In the genomic region with DNA sequence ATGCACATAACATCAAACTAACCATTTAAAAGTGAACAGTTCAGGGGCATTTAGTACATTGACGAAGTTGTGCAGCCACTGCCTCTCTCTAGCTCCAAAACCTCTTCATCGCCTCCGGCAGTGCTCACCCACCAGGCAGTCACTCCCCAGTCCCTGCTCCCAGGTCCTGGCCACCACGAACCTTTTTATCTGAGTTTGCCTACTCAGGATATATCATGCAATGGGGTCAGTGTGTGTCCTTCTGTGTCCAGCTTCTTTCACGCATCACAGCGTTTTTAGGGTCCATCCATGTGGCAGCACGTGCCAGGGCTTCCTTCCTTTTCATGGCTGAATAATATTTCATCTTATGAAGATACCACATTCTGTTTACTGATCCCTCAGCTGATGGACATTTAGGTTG, we compare ENCODE assay signal across 21 cellular contexts. TPM values are rescaled to one million over a fixed set of nuclear protein-coding genes. Genes with fewer than 3 reads are reported as not detected.
DNase-seq lines count a peak whose midpoint lies in the region; ATAC-seq, FAIRE-seq and TF ChIP-seq lines count a peak whose summit lies in the region.
"Had no signal": no experiment of that assay in that cellular context is flagged by ENCODE, and none has a peak within 500 bp of the region (broad histone marks: within the 10 kb centered on the region; RNA-seq: fewer than 3 reads in every experiment).

No MANE protein-coding gene starts in this region.

- FAIRE-seq in HTR-8/SVneo (lab: Jason Lieb, UNC): peak; percentile 36
- FAIRE-seq: A549, D721Med, G401.6, GM19239, H1 had no signal

- H3K4me3 ChIP-seq in endodermal cell (ENCODE audit: low read length): no peak overlapping the region
- H3K4me3 ChIP-seq: A549 had no signal

- no peak for ATAC-seq in activated CD8-positive, alpha-beta T cell treated with anti-CD3 and anti-CD28 coated beads, Interleukin-2, amount 10 ng/mL, durations not matched to agents 7 days and 5 days
- no peak for ATAC-seq in activated CD8-positive, alpha-beta T cell treated with anti-CD3 and anti-CD28 coated beads for 36 hours
- ATAC-seq in stimulated activated naive CD8-positive, alpha-beta T cell treated with anti-CD3 and anti-CD28 coated beads, Interleukin-15, Interleukin-2, amounts not matched to agents 100 U/mL and 50 U/mL, for 24 hours: no peak
- ATAC-seq: A549 had no signal

- peaks cover 28% of the 10 kb centered on the region for H3K27me3 ChIP-seq in endodermal cell (ENCODE audit: control insufficient read depth, insufficient read depth, low read length, poor library complexity, severe bottlenecking)

- no peak overlapping the region for H3K27ac ChIP-seq in endodermal cell (ENCODE audit: low read depth, low read length)
- H3K27ac ChIP-seq: 22Rv1, A549, C4-2B, HL-60 had no signal

- H3K9ac ChIP-seq in endodermal cell (ENCODE audit: extremely low read depth, low read length, poor library complexity, severe bottlenecking): no peak overlapping the region

- no peaks in the 10 kb centered on the region for H3K9me3 ChIP-seq in endodermal cell (ENCODE audit: control insufficient read depth, low read length)
- H3K9me3 ChIP-seq: A549, Caco-2 had no signal

- CTCF ChIA-PET in activated CD8-positive, alpha-beta T cell treated with anti-CD3 and anti-CD28 coated beads, Interleukin-2, amount 10 ng/mL, durations not matched to agents 7 days and 5 days (lab: Charles Lee): no interaction called here
- CTCF ChIA-PET in activated CD8-positive, alpha-beta T cell treated with anti-CD3 and anti-CD28 coated beads for 36 hours (lab: Charles Lee): no interaction called here

- TF ChIP-seq CTCF in activated CD8-positive, alpha-beta T cell treated with anti-CD3 and anti-CD28 coated beads for 36 hours (IDR thresholded peaks at IDR 0.05): no peak
- no peak for TF ChIP-seq CTCF in endodermal cell (conservative IDR thresholded peaks at IDR 0.05)
- TF ChIP-seq CTCF in osteocyte (IDR thresholded peaks at IDR 0.05): no peak

- intact Hi-C loops in activated CD8-positive, alpha-beta T cell treated with anti-CD3 and anti-CD28 coated beads for 36 hours (cut with micrococcal nuclease): no loop called here

- H3K4me3 Mint-ChIP-seq in activated CD8-positive, alpha-beta T cell treated with anti-CD3 and anti-CD28 coated beads, Interleukin-2, amount 10 ng/mL, durations not matched to agents 7 days and 5 days: no peak overlapping the region
- no peak overlapping the region for H3K4me3 Mint-ChIP-seq in activated CD8-positive, alpha-beta T cell treated with anti-CD3 and anti-CD28 coated beads for 36 hours
- H3K4me3 Mint-ChIP-seq in endodermal cell: no peak overlapping the region
- no peak overlapping the region for H3K4me3 Mint-ChIP-seq in osteocyte (ENCODE audit: unreplicated experiment)
- H3K4me3 Mint-ChIP-seq: CD4-positive, alpha-beta T cell; H9 had no signal

- H3K4me1 ChIP-seq in endodermal cell (ENCODE audit: control insufficient read depth, insufficient read depth, low read length): no peaks in the 10 kb centered on the region
- H3K4me1 ChIP-seq: A549 had no signal

- H3K4me1 Mint-ChIP-seq in activated CD8-positive, alpha-beta T cell treated with anti-CD3 and anti-CD28 coated beads, Interleukin-2, amount 10 ng/mL, durations not matched to agents 7 days and 5 days (ENCODE audit: low read depth): peaks cover 57% of the 10 kb centered on the region
- H3K4me1 Mint-ChIP-seq in activated CD8-positive, alpha-beta T cell treated with anti-CD3 and anti-CD28 coated beads for 36 hours (ENCODE audit: low read depth): peaks cover 21% of the 10 kb centered on the region
- H3K4me1 Mint-ChIP-seq in endodermal cell (no peaks in the 10 kb centered on the region), osteocyte (ENCODE audit: unreplicated experiment) (peaks cover 47% of the 10 kb centered on the region)

- peaks cover 52% of the 10 kb centered on the region for H3K36me3 Mint-ChIP-seq in activated CD8-positive, alpha-beta T cell treated with anti-CD3 and anti-CD28 coated beads, Interleukin-2, amount 10 ng/mL, durations not matched to agents 7 days and 5 days (ENCODE audit: low read depth)
- peaks cover 26% of the 10 kb centered on the region for H3K36me3 Mint-ChIP-seq in activated CD8-positive, alpha-beta T cell treated with anti-CD3 and anti-CD28 coated beads for 36 hours (ENCODE audit: low read depth)
- H3K36me3 Mint-ChIP-seq in endodermal cell (ENCODE audit: low read depth) (no peaks in the 10 kb centered on the region), osteocyte (ENCODE audit: unreplicated experiment) (peaks cover 17% of the 10 kb centered on the region)

- H3K27ac Mint-ChIP-seq in activated CD8-positive, alpha-beta T cell treated with anti-CD3 and anti-CD28 coated beads, Interleukin-2, amount 10 ng/mL, durations not matched to agents 7 days and 5 days: peak overlapping the region; percentile 54
- H3K27ac Mint-ChIP-seq in activated CD8-positive, alpha-beta T cell treated with anti-CD3 and anti-CD28 coated beads for 36 hours: no peak overlapping the region
- H3K27ac Mint-ChIP-seq in endodermal cell (no peak overlapping the region), osteocyte (ENCODE audit: unreplicated experiment) (no peak overlapping the region)
- H3K27ac Mint-ChIP-seq: CD4-positive, alpha-beta T cell; H9 had no signal

- H3K9me3 Mint-ChIP-seq in activated CD8-positive, alpha-beta T cell treated with anti-CD3 and anti-CD28 coated beads, Interleukin-2, amount 10 ng/mL, durations not matched to agents 7 days and 5 days (ENCODE audit: insufficient read depth): no peaks in the 10 kb centered on the region
- no peaks in the 10 kb centered on the region for H3K9me3 Mint-ChIP-seq in activated CD8-positive, alpha-beta T cell treated with anti-CD3 and anti-CD28 coated beads for 36 hours
- no peaks in the 10 kb centered on the region for H3K9me3 Mint-ChIP-seq in endodermal cell
- no peaks in the 10 kb centered on the region for H3K9me3 Mint-ChIP-seq in osteocyte (ENCODE audit: unreplicated experiment)
- H3K9me3 Mint-ChIP-seq: CD4-positive, alpha-beta T cell; H9 had no signal

- no peaks in the 10 kb centered on the region for H3K36me3 ChIP-seq in endodermal cell (ENCODE audit: control insufficient read depth, insufficient read depth, low read length)

- WGBS in endodermal cell (ENCODE audit: insufficient coverage in 1 of 2, insufficient read length in 1 of 2), 2 experiments: 83 to 92% methylated on average over 4 to 7 of the region's 7 CpGs

- no peak for DNase-seq in activated CD8-positive, alpha-beta T cell treated with anti-CD3 and anti-CD28 coated beads, Interleukin-2, amount 10 ng/mL, durations not matched to agents 7 days and 5 days
- DNase-seq in activated CD8-positive, alpha-beta T cell treated with anti-CD3 and anti-CD28 coated beads for 36 hours: no peak
- DNase-seq in HTR-8/SVneo (ENCODE audit: insufficient read length, low spot score) (no peak), endodermal cell (peak; percentile 6), osteocyte (ENCODE audit: extremely low spot score, unreplicated experiment) (peak; percentile 44), amygdala (lab: John Stamatoyannopoulos, UW) (no peak), cerebellar nuclear complex (lab: John Stamatoyannopoulos, UW) (no peak)
- no peak for DNase-seq in stimulated activated naive CD8-positive, alpha-beta T cell treated with anti-CD3 and anti-CD28 coated beads, Interleukin-15, Interleukin-2, amounts not matched to agents 100 U/mL and 50 U/mL, for 24 hours
- DNase-seq: AML-193; Caco-2; CD4-positive, alpha-beta T cell; H9; IMR-90 had no signal

- no peaks in the 10 kb centered on the region for H3K27me3 Mint-ChIP-seq in activated CD8-positive, alpha-beta T cell treated with anti-CD3 and anti-CD28 coated beads, Interleukin-2, amount 10 ng/mL, durations not matched to agents 7 days and 5 days (ENCODE audit: low read depth)
- peaks cover 22% of the 10 kb centered on the region for H3K27me3 Mint-ChIP-seq in activated CD8-positive, alpha-beta T cell treated with anti-CD3 and anti-CD28 coated beads for 36 hours
- H3K27me3 Mint-ChIP-seq in endodermal cell (ENCODE audit: insufficient read depth) (peaks cover 56% of the 10 kb centered on the region), osteocyte (ENCODE audit: unreplicated experiment) (no peaks in the 10 kb centered on the region)

- POLR2A ChIA-PET in activated CD8-positive, alpha-beta T cell treated with anti-CD3 and anti-CD28 coated beads, Interleukin-2, amount 10 ng/mL, durations not matched to agents 7 days and 5 days (lab: Charles Lee): no interaction called here
- POLR2A ChIA-PET in activated CD8-positive, alpha-beta T cell treated with anti-CD3 and anti-CD28 coated beads for 36 hours (lab: Charles Lee): no interaction called here

RNA-seq across cellular contexts. Expression of a gene that starts 4.6 kb away (rescaled TPM):
- total RNA-seq in activated CD8-positive, alpha-beta T cell treated with anti-CD3 and anti-CD28 coated beads, Interleukin-2, amount 10 ng/mL, durations not matched to agents 7 days and 5 days: 10 to 100 TPM; 56.1 to 57.2 TPM
- 10 to 100 TPM; 26.3 to 27.9 TPM for total RNA-seq in activated CD8-positive, alpha-beta T cell treated with anti-CD3 and anti-CD28 coated beads for 36 hours
- 1 to 10 TPM; 1.4 to 2.0 TPM for total RNA-seq in endodermal cell
- 1.3 TPM for polyA plus RNA-seq in endodermal cell (2013, experiment 1 of 2)
- polyA plus RNA-seq in endodermal cell (2013, experiment 2 of 2): 1.2 TPM
- 54.9 and 55.8 TPM in 2 replicates for total RNA-seq in osteocyte

RNA-seq across cellular contexts. Expression of a gene that starts 54.7 kb away (rescaled TPM):
- total RNA-seq in activated CD8-positive, alpha-beta T cell treated with anti-CD3 and anti-CD28 coated beads, Interleukin-2, amount 10 ng/mL, durations not matched to agents 7 days and 5 days: 100 to 1,000 TPM in 1 of 2 experiments, 10 to 100 TPM in 1; 96.1 to 101 TPM
- total RNA-seq in activated CD8-positive, alpha-beta T cell treated with anti-CD3 and anti-CD28 coated beads for 36 hours: 10 to 100 TPM; 87.1 to 92.4 TPM
- total RNA-seq in endodermal cell: 10 to 100 TPM; 69.2 to 80.9 TPM
- 76.5 TPM for polyA plus RNA-seq in endodermal cell (2013, experiment 1 of 2)
- 72.9 TPM for polyA plus RNA-seq in endodermal cell (2013, experiment 2 of 2)
- total RNA-seq in osteocyte: 94.7 and 106 TPM in 2 replicates

Comparison
In these comparisons a context has a peak if more than half of its experiments do, and no peak if none do; other contexts are left out.
1. DNase-seq: peak in endodermal cell (single experiment) and osteocyte (single experiment); none in activated CD8-positive, alpha-beta T cell treated with anti-CD3 and anti-CD28 coated beads, Interleukin-2, amount 10 ng/mL, durations not matched to agents 7 days and 5 days (single experiment), activated CD8-positive, alpha-beta T cell treated with anti-CD3 and anti-CD28 coated beads for 36 hours (single experiment), HTR-8/SVneo (single experiment), stimulated activated naive CD8-positive, alpha-beta T cell treated with anti-CD3 and anti-CD28 coated beads, Interleukin-15, Interleukin-2, amounts not matched to agents 100 U/mL and 50 U/mL, for 24 hours (single experiment), amygdala (0 of 56) and cerebellar nuclear complex (0 of 2).
2. RNA of a gene that starts 4.6 kb away (total RNA-seq): 56.1 to 57.2 TPM in activated CD8-positive, alpha-beta T cell treated with anti-CD3 and anti-CD28 coated beads, Interleukin-2, amount 10 ng/mL, durations not matched to agents 7 days and 5 days, 54.9 to 55.8 TPM in osteocyte and 26.3 to 27.9 TPM in activated CD8-positive, alpha-beta T cell treated with anti-CD3 and anti-CD28 coated beads for 36 hours; 1.4 to 2.0 TPM in endodermal cell; every median in the first group is over 4 times any median in the second.